In the genomic region with DNA sequence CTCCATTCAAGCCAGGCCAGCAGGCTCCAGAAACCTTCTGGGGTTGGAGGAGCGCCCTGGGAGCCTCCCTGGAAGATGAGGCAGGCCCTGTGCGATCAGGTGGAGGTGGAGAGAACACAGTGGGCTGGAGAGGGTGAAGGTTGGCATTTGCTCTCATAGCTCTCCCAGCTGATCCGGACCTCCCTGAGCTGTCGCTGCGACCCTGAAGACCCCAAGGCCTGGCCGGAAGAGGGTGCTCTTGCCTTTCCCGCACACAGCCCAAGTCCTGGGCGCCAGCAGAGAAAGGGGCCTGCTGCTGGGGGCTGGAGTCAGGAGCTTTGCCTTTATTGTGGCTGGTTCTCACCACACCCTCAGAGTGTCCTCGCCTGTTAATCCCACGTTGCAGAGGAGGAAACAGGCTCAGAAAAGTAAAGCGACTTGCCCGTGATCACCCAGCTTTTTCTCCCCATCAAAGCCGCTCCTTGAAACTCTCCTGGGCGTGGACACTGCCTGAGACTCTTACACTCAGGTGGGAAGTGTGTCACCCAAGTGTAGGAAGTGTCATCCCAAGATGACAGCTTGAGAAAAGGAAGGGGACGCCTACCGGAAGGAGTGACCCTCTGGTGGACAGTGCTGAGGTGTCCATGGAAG, we compare ENCODE assay signal across 9 cellular contexts. TPM values are rescaled to one million over a fixed set of nuclear protein-coding genes. Genes with fewer than 3 reads are reported as not detected.
DNase-seq lines count a peak whose midpoint lies in the region; ATAC-seq and TF ChIP-seq lines count a peak whose summit lies in the region.
"Had no signal": no experiment of that assay in that cellular context is flagged by ENCODE, and none has a peak within 500 bp of the region (broad histone marks: within the 10 kb centered on the region; RNA-seq: fewer than 3 reads in every experiment).

No MANE protein-coding gene starts in this region.

- no peak for ATAC-seq in HG03354 (IDR thresholded peaks at IDR 0.05; ENCODE audit: poor library complexity, severe bottlenecking, unreplicated experiment)

- DNase-seq in SHP77 (lab: John Stamatoyannopoulos, UW): peak; percentile 62 to 77
- DNase-seq in SHP77 treated with DMSO at 0.1 percent for 48 hours (lab: John Stamatoyannopoulos, UW): no peak
- DNase-seq in ascending aorta (ENCODE audit: low spot score in 2 of 2): no peak
- DNase-seq in iPS-NIHi11 (ENCODE audit: low spot score): peak; percentile 64
- DNase-seq in vagina (ENCODE audit: extremely low spot score in 2 of 2): no peak
- no peak for DNase-seq in mucosa of gallbladder (ENCODE audit: low spot score)
- DNase-seq in RPMI8226: no peak

- no peak overlapping the region for H3K27ac ChIP-seq in ascending aorta
- peak overlapping the region; percentile 11 for H3K27ac ChIP-seq in vagina
- H3K27ac ChIP-seq: KMS-11 had no signal

- TF ChIP-seq CTCF in ascending aorta (IDR thresholded peaks at IDR 0.05) (peak; percentile 44 to 62 (median 53)), vagina (IDR thresholded peaks at IDR 0.05) (peak; percentile 9 to 51 (median 32))

- H3K4me1 ChIP-seq in ascending aorta (peaks cover 0 to 20% of the 10 kb centered on the region in 2 donors), vagina (peaks cover 32% of the 10 kb centered on the region)

- no peaks in the 10 kb centered on the region for H3K9me3 ChIP-seq in ascending aorta
- H3K9me3 ChIP-seq in vagina: no peaks in the 10 kb centered on the region

- TF ChIP-seq POLR2A in vagina (IDR thresholded peaks at IDR 0.05): no peak

- H3K4me3 ChIP-seq in ascending aorta (no peak overlapping the region), vagina (no peak overlapping the region)

- intact Hi-C loops in ascending aorta (cut with DNase I) (loop anchor here (1.0 to 5.0 kb wide), 2 partner anchors 49 to 333 kb away; no protein-coding TSS in a partner anchor), vagina (cut with DNase I) (loop anchor here (5.0 kb wide), 3 partner anchors 48 to 138 kb away; no protein-coding TSS in a partner anchor)

- H3K36me3 ChIP-seq in ascending aorta (no peaks in the 10 kb centered on the region), vagina (no peaks in the 10 kb centered on the region)

- H3K27me3 ChIP-seq in ascending aorta: no peaks in the 10 kb centered on the region
- no peaks in the 10 kb centered on the region for H3K27me3 ChIP-seq in vagina

RNA-seq across cellular contexts. Expression of gene RPL29, which starts 8.6 kb away (rescaled TPM):
- 1,224 TPM for total RNA-seq in ascending aorta
- 1,678 TPM for total RNA-seq in vagina
- 836 TPM for total RNA-seq in mucosa of gallbladder

RNA-seq across cellular contexts. Expression of gene ACY1, which starts 20.9 kb away (rescaled TPM):
- total RNA-seq in ascending aorta: 94.0 TPM
- 29.7 TPM for total RNA-seq in vagina
- 47.6 TPM for total RNA-seq in mucosa of gallbladder

RNA-seq across cellular contexts. Expression of gene ABHD14A, which starts 29.4 kb away (rescaled TPM):
- total RNA-seq in ascending aorta (37.4 TPM), vagina (31.9 TPM), mucosa of gallbladder (20.8 TPM)

RNA-seq across cellular contexts. Expression of gene ABHD14B, which starts 30.4 kb away (rescaled TPM):
- total RNA-seq in ascending aorta (46.1 TPM), vagina (46.9 TPM), mucosa of gallbladder (59.1 TPM)

RNA-seq across cellular contexts. Expression of gene PCBP4, which starts 37.0 kb away (rescaled TPM):
- total RNA-seq in ascending aorta (256 TPM), vagina (36.6 TPM), mucosa of gallbladder (45.1 TPM)

Comparison
In these comparisons a context has a peak if more than half of its experiments do, and no peak if none do; other contexts are left out.
1. DNase-seq: peak in SHP77 (2 of 2) and iPS-NIHi11 (single experiment); none in SHP77 treated with DMSO at 0.1 percent for 48 hours (single experiment), ascending aorta (0 of 2), vagina (0 of 2), mucosa of gallbladder (single experiment) and RPMI8226 (single experiment).